8 cellular contexts compared by ENCODE assay signal in the genomic region with DNA sequence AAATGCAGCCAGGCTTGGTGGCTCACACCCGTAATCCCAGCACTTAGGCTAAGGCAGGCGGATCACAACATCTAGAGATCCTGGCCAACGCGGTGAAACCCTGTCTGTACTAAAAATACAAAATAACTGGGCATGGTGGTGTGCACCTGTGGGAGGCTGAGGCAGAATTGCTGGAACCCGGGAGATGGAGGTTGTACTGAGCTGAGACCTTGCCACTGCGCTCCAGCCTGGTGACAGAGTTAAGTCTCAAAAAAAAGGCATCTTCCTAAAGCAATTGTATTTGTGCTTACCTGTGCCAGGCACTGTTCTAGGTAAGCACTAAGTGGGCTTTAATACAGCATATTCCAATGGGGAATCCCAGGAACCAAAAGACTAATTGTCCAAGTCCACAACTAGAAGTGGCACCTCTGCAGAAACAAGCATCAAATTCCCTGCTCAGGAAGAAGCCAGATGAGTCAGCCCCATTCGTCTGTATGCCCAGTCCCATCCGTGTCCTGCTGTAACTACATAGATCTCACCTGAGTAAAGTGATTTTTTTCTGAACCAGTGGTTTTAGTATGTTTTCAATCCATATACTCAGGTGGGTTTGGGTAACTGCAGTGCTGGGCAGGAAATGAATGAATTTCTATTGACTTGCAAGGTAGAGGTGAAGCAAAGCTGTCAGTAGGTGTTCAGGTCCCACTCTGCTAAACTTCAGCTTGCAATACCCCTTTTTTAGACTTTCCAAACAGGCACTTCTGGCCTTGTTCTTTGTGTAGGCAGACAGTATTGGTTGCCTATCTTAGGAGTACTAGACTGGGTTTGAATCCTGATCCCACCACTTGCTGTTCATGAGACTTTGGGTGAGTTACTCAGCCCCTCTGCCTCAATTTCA. TPM values are rescaled to one million over a fixed set of nuclear protein-coding genes. Genes with fewer than 3 reads are reported as not detected.
DNase-seq lines count a peak whose midpoint lies in the region; ATAC-seq, FAIRE-seq and TF ChIP-seq lines count a peak whose summit lies in the region.

No MANE protein-coding gene starts in this region.

- H3K4me3 Mint-ChIP-seq in natural killer cell, result peak overlapping the region; percentile 25

- peak overlapping the region; percentile 97; the same call in 1 of the 2 replicates for H3K4me2 ChIP-seq in OCI-LY3 (ENCODE audit: low read length)

- H3K36me3 ChIP-seq in OCI-LY3 (replicated peaks; ENCODE audit: low read depth, low read length) (peaks cover 66% of the 10 kb centered on the region), adrenal gland (replicated peaks in 1 of 2) (peaks cover 0 to 75% of the 10 kb centered on the region in 2 donors)

- H3K27me3 ChIP-seq in OCI-LY3 (ENCODE audit: low read depth, low read length), result no peaks in the 10 kb centered on the region
- H3K27me3 ChIP-seq in adrenal gland, result no peaks in the 10 kb centered on the region

- peak overlapping the region; percentile 13; the same call in 1 of the 2 replicates for H3K9ac ChIP-seq in OCI-LY3 (ENCODE audit: low read length)

- in situ Hi-C loops in astrocyte of the spinal cord (cut with HindIII; ENCODE audit: low sequenced_read_pairs), result no loop called here

- H4K20me1 ChIP-seq in OCI-LY3 (ENCODE audit: insufficient read depth, low read length), result peaks cover 26% of the 10 kb centered on the region

- no peaks in the 10 kb centered on the region for H3K9me3 ChIP-seq in OCI-LY3 (ENCODE audit: insufficient read depth, low read length)
- no peaks in the 10 kb centered on the region for H3K9me3 ChIP-seq in adrenal gland (replicated peaks in 1 of 3)

- TF ChIP-seq POLR2A in GM12892 (IDR thresholded peaks at IDR 0.05; ENCODE audit: low read depth, low read length) (peak; percentile 88), adrenal gland (IDR thresholded peaks at IDR 0.05) (no peak)

- no peaks in the 10 kb centered on the region for H3K36me3 Mint-ChIP-seq in natural killer cell

- DNase-seq in GM12892 (ENCODE audit: insufficient read length) (no peak), astrocyte of the spinal cord (ENCODE audit: low read depth, low spot score) (peak; percentile 49), natural killer cell (no peak), NCI-H2107 (lab: John Stamatoyannopoulos, UW) (no peak), adrenal gland (no peak), NCI-H524 treated with DMSO at 0.1 percent for 48 hours (lab: John Stamatoyannopoulos, UW) (no peak)

- no peaks in the 10 kb centered on the region for H3K9me3 Mint-ChIP-seq in natural killer cell

- H3K27ac Mint-ChIP-seq in natural killer cell, result peak overlapping the region; percentile 97 to 99

- intact Hi-C loops in natural killer cell (cut with micrococcal nuclease), result no loop called here
- intact Hi-C loops in adrenal gland (cut with DNase I), result loop anchor here in 1 of 2 donors (10.0 kb wide), 1 partner anchor 84 kb away; the partner anchor contains the start of gene RAB42

- 56 to 65% (median 59%) methylated on average over 8 of the region's 8 CpGs for WGBS in adrenal gland, 4 donors

- TF ChIP-seq CTCF in OCI-LY3 (IDR thresholded peaks at IDR 0.05; ENCODE audit: low read depth, low read length), result no peak
- no peak for TF ChIP-seq CTCF in astrocyte of the spinal cord (IDR thresholded peaks at IDR 0.05; ENCODE audit: low read depth, low read length)
- TF ChIP-seq CTCF in natural killer cell (IDR thresholded peaks at IDR 0.05), result no peak
- TF ChIP-seq CTCF in adrenal gland (IDR thresholded peaks at IDR 0.05), result no peak

- H3K4me1 Mint-ChIP-seq in natural killer cell, result peaks cover 58 to 61% of the 10 kb centered on the region in 2 donors

- peaks cover 35% of the 10 kb centered on the region for H3K4me1 ChIP-seq in OCI-LY3 (ENCODE audit: low read length)
- peaks cover 25 to 54% of the 10 kb centered on the region in 2 donors for H3K4me1 ChIP-seq in adrenal gland (replicated peaks in 1 of 2)

- H3K27me3 Mint-ChIP-seq in natural killer cell (ENCODE audit: low read depth in 2 of 2), result no peaks in the 10 kb centered on the region

- H3K27ac ChIP-seq in OCI-LY3 (ENCODE audit: low read length), result peak overlapping the region; percentile 86
- peak overlapping the region in 2 of 5 donors; percentile 38 to 55 for H3K27ac ChIP-seq in adrenal gland

- FAIRE-seq in GM12892 (lab: Jason Lieb, UNC), result peak; percentile 48

- H3K4me3 ChIP-seq in OCI-LY3 (ENCODE audit: low read length), result peak overlapping the region; percentile 89
- H3K4me3 ChIP-seq in astrocyte of the spinal cord (ENCODE audit: low read depth, low read length), result peak overlapping the region; percentile 97
- H3K4me3 ChIP-seq in adrenal gland, result peak overlapping the region in 1 of 4 donors; percentile 24

- no peak overlapping the region for H2AFZ ChIP-seq in OCI-LY3 (ENCODE audit: low read depth, low read length)

- peaks cover 48% of the 10 kb centered on the region for H3K79me2 ChIP-seq in OCI-LY3 (ENCODE audit: low read length)

- ATAC-seq in natural killer cell (no peak), GM21528 (IDR thresholded peaks at IDR 0.05; ENCODE audit: low FRiP score, unreplicated experiment) (no peak)

RNA-seq across cellular contexts. Expression of gene RCC1, which starts 4.7 kb away (rescaled TPM):
- polyA plus RNA-seq in GM12892 (2012; ENCODE audit: missing spikeins), result 42.7 TPM
- total RNA-seq in natural killer cell, result 10 to 100 TPM; 15.9 to 23.7 (median 19.2) TPM
- total RNA-seq in adrenal gland, result 10 to 100 TPM; 12.6 to 24.4 (median 15.8) TPM
- polyA plus RNA-seq in adrenal gland, result 10 to 100 TPM; 13.0 to 18.8 (median 17.6) TPM

RNA-seq across cellular contexts. Expression of gene TRNAU1AP, which starts 42.3 kb away (rescaled TPM):
- 38.6 TPM for polyA plus RNA-seq in GM12892 (2012; ENCODE audit: missing spikeins)
- 10 to 100 TPM; 28.3 to 38.7 (median 32.1) TPM for total RNA-seq in natural killer cell
- total RNA-seq in adrenal gland, result 10 to 100 TPM in 7 of 8 donors, 1 to 10 TPM in 1; 9.5 to 26.0 (median 18.5) TPM
- 10 to 100 TPM; 18.5 to 29.0 (median 22.9) TPM for polyA plus RNA-seq in adrenal gland
